19 cellular contexts compared by ENCODE assay signal in the genomic region with DNA sequence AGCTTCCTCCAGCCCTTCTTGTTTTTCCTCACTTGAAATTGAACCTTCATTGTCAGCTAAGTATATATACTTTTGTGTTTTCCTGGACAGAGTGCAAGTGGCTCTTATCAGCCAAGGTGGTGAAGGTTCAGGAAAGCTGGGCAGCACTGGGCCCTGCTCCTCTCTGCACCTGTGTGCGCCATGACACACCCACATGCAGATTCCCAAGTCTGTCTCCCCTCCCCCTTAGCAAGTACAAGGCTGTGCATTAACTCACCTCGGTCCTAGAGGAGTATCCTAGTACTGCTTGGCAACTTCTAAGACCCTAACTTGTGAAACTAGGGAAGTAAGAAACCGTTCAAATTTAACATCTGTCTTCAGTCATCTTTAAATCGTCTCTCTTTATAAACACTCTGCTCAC.
A peak's percentile ranks its signal among the peaks of the same experiment; 100 is the strongest.
DNase-seq lines count a peak whose midpoint lies in the region; ATAC-seq and TF ChIP-seq lines count a peak whose summit lies in the region.
"Had no signal": no experiment of that assay in that cellular context is flagged by ENCODE, and none has a peak within 500 bp of the region (broad histone marks: within the 10 kb centered on the region; RNA-seq: fewer than 3 reads in every experiment).

No MANE protein-coding gene starts in this region.

- no peak for TF ChIP-seq EP300 in transverse colon (IDR thresholded peaks at IDR 0.05; ENCODE audit: low read depth)

- H3K4me3 ChIP-seq in HCT116 (replicated peaks in 1 of 2; ENCODE audit: low read depth in 1 of 2, low read length in 2 of 2) (no peak overlapping the region), body of pancreas (no peak overlapping the region), transverse colon (no peak overlapping the region)
- H3K4me3 ChIP-seq: SJSA1 had no signal

- H2AFZ ChIP-seq in HCT116 (ENCODE audit: low read depth, low read length, poor library complexity, severe bottlenecking): no peak overlapping the region

- no peak overlapping the region for H3K4me2 ChIP-seq in HCT116 (ENCODE audit: low read length)

- RAD21 ChIA-PET in HCT116 (lab: Charles Lee; ENCODE audit: low non-redundant PET in 1 of 2, low total read pairs in 2 of 2, uncharacterized antibody in 2 of 2, unreplicated experiment in 2 of 2): no interaction called here

- ATAC-seq in HCT116 (0 out of 2 replicates have a peak, but pooled peaks have one; percentile 47), body of pancreas (peak; percentile 42), HG03139 (IDR thresholded peaks at IDR 0.05; ENCODE audit: unreplicated experiment) (no peak)
- ATAC-seq: Right ventricle myocardium inferior had no signal

- no peak overlapping the region for H3K27ac ChIP-seq in HCT116 (ENCODE audit: low read depth, low read length)
- H3K27ac ChIP-seq in body of pancreas: no peak overlapping the region
- no peak overlapping the region for H3K27ac ChIP-seq in transverse colon
- H3K27ac ChIP-seq: SJSA1 had no signal

- H3K9me2 ChIP-seq in HCT116 (ENCODE audit: insufficient read depth): no peaks in the 10 kb centered on the region

- no peak overlapping the region for H3K9ac ChIP-seq in HCT116 (ENCODE audit: low read length)

- H3K9me3 ChIP-seq in HCT116 (ENCODE audit: control insufficient read depth in 1 of 2, insufficient read depth in 1 of 2, low read depth in 1 of 2, low read length in 2 of 2) (no peaks in the 10 kb centered on the region), body of pancreas (no peaks in the 10 kb centered on the region), transverse colon (no peaks in the 10 kb centered on the region)
- H3K9me3 ChIP-seq: BE2C, SJSA1 had no signal

- BruUV-seq in HCT116 (replicated peaks; lab: Mats Ljungman, UMichigan): no TSS peak

- H3K4me1 ChIP-seq in HCT116 (ENCODE audit: control insufficient read depth in 1 of 2, insufficient read depth in 2 of 2, low read length in 2 of 2) (no peaks in the 10 kb centered on the region), body of pancreas (peaks cover 9% of the 10 kb centered on the region), transverse colon (no peaks in the 10 kb centered on the region)
- H3K4me1 ChIP-seq: SJSA1 had no signal

- CTCF ChIA-PET in HCT116 (lab: Charles Lee): no interaction called here

- WGBS in body of pancreas, 2 donors: 41 to 42% methylated on average over 4 of the region's 4 CpGs
- 25 to 56% methylated on average over 3 to 4 of the region's 4 CpGs for WGBS in transverse colon (ENCODE audit: low coverage in 1 of 2), 2 donors

- in situ Hi-C loops in transverse colon (cut with MboI; ENCODE audit: low pct_ligation_motif_present in 1 of 4, low pct_unique_long_range_greater_than_20kb in 1 of 4, low sequenced_read_pairs in 3 of 4): no loop called here

- H3K36me3 ChIP-seq in HCT116 (ENCODE audit: control insufficient read depth in 1 of 2, insufficient read depth in 2 of 2, low read length in 2 of 2) (no peaks in the 10 kb centered on the region), body of pancreas (replicated peaks in 1 of 2; ENCODE audit: insufficient read depth in 1 of 2, low read depth in 2 of 2) (peaks cover 0 to 4% of the 10 kb centered on the region in 2 donors), transverse colon (no peaks in the 10 kb centered on the region)
- H3K36me3 ChIP-seq: BE2C, SJSA1 had no signal

- no peaks in the 10 kb centered on the region for H4K20me1 ChIP-seq in HCT116 (ENCODE audit: insufficient read depth)

- DNase-seq in HCT116 (ENCODE audit: low read depth, low spot score): no peak
- peak in 2 of 4 donors; percentile 40 to 51 for DNase-seq in body of pancreas
- DNase-seq in iPS-NIHi7 (ENCODE audit: extremely low spot score): peak; percentile 29
- peak; percentile 16 for DNase-seq in transverse colon
- DNase-seq in activated CD4-positive, alpha-beta T cell treated with anti-CD3 and anti-CD28 coated beads, Interleukin-2, amount 50 U/mL, for 48 hours: no peak
- no peak for DNase-seq in foreskin melanocyte
- DNase-seq: BE2C, EL, GF-D8, H7, KBM-7, NCI-H1092 treated with DMSO at 0.1 percent for 48 hours, NCI-H1436 treated with DMSO at 0.1 percent for 48 hours, NCI-H2029, NCI-H2227 treated with DMSO at 0.1 percent for 48 hours, NCI-H510A had no signal

- no peaks in the 10 kb centered on the region for H3K27me3 ChIP-seq in HCT116 (ENCODE audit: insufficient read depth, low read length)
- no peaks in the 10 kb centered on the region for H3K27me3 ChIP-seq in body of pancreas
- no peaks in the 10 kb centered on the region for H3K27me3 ChIP-seq in transverse colon
- H3K27me3 ChIP-seq: BE2C, SJSA1 had no signal

- TF ChIP-seq CTCF in HCT116 (IDR thresholded peaks at IDR 0.05 in 2 of 3, conservative IDR thresholded peaks at IDR 0.05 in 1 of 3; ENCODE audit: borderline replicate concordance in 1 of 3, insufficient read depth in 1 of 3, low read depth in 2 of 3, low read length in 2 of 3) (no peak), body of pancreas (IDR thresholded peaks at IDR 0.05) (peak in 1 of 7 experiments; percentile 11), transverse colon (IDR thresholded peaks at IDR 0.05) (peak in 1 of 5 experiments; percentile 21)

- TF ChIP-seq RAD21 in HCT116 (IDR thresholded peaks at IDR 0.05; ENCODE audit: low read depth): no peak

- TF ChIP-seq POLR2A in HCT116 (IDR thresholded peaks at IDR 0.05; ENCODE audit: borderline replicate concordance, extremely low read depth, insufficient read depth, insufficient read length): no peak
- no peak for TF ChIP-seq POLR2A in body of pancreas (IDR thresholded peaks at IDR 0.05)
- TF ChIP-seq POLR2A in transverse colon (IDR thresholded peaks at IDR 0.05): no peak

- intact Hi-C loops in HCT116 (cut with micrococcal nuclease) (no loop called here), body of pancreas (cut with DNase I) (no loop called here), transverse colon (cut with DNase I; ENCODE audit: low total_unique reads) (no loop called here)

- POLR2A ChIA-PET in HCT116 (lab: Charles Lee): no interaction called here

- H3K79me2 ChIP-seq in HCT116 (ENCODE audit: insufficient read depth, low read length): no peaks in the 10 kb centered on the region

TF ChIP-seq in HCT116, 20 proteins besides CTCF, POLR2A, EP300 and RAD21:
- TF ChIP-seq EZH2 (IDR thresholded peaks at IDR 0.05) (no peak), ELF1 (IDR thresholded peaks at IDR 0.05; ENCODE audit: borderline replicate concordance, low read depth) (no peak), YY1 (IDR thresholded peaks at IDR 0.05; ENCODE audit: extremely low read depth, insufficient replicate concordance, low read depth, low read length) (no peak), ZNF274 (IDR thresholded peaks at IDR 0.05; ENCODE audit: low read depth, low read length) (no peak), CBX3 (IDR thresholded peaks at IDR 0.05; ENCODE audit: low read depth) (no peak), SRF (IDR thresholded peaks at IDR 0.05; ENCODE audit: low read depth) (no peak)

Comparison
In these comparisons a context has a peak if more than half of its experiments do, and no peak if none do; other contexts are left out.
1. DNase-seq: peak in iPS-NIHi7 (single experiment) and transverse colon (single experiment); none in HCT116 (single experiment), activated CD4-positive, alpha-beta T cell treated with anti-CD3 and anti-CD28 coated beads, Interleukin-2, amount 50 U/mL, for 48 hours (0 of 2) and foreskin melanocyte (single experiment).